Comparison of ENCODE assay signal across 11 cellular contexts in the genomic region with DNA sequence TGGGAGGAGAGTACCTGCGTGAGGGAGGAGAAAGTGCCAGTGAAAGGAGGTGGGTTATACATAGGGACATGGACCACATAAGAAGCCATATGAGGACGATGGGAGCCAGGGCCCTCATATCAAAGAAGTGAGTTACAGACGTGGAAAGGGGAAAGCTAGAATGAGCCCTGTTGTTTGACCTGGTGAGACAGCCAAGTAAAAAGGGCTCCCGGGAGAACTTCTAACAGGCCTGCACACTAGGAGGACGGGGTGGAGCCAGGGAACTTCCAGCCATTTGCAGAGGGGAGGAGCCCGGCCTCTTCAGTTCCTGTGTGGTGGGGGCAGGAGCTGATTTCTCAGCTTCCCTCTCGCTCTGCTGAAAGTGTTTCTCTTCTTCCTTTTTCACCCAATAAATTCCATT.
DNase-seq lines count a peak whose midpoint lies in the region; ATAC-seq lines count a peak whose summit lies in the region.
"Had no signal": no experiment of that assay in that cellular context is flagged by ENCODE, and none has a peak within 500 bp of the region (broad histone marks: within the 10 kb centered on the region; RNA-seq: fewer than 3 reads in every experiment).

No MANE protein-coding gene starts in this region.

- H3K36me3 Mint-ChIP-seq in activated T-cell treated with anti-CD3 and anti-CD28 coated beads, Interleukin-2, amount 50 U/mL, for 4 hours (ENCODE audit: insufficient read depth): no peaks in the 10 kb centered on the region
- H3K36me3 Mint-ChIP-seq in effector memory CD8-positive, alpha-beta T cell (ENCODE audit: insufficient read depth): no peaks in the 10 kb centered on the region

- intact Hi-C loops in posterior vena cava (cut with DNase I): no loop called here

- peaks cover 13% of the 10 kb centered on the region for H3K27me3 Mint-ChIP-seq in activated T-cell treated with anti-CD3 and anti-CD28 coated beads, Interleukin-2, amount 50 U/mL, for 4 hours (ENCODE audit: low read depth)
- H3K27me3 Mint-ChIP-seq in effector memory CD8-positive, alpha-beta T cell: peaks cover 29 to 58% of the 10 kb centered on the region in 2 donors

- no peak overlapping the region for H3K27ac Mint-ChIP-seq in effector memory CD8-positive, alpha-beta T cell
- H3K27ac Mint-ChIP-seq: T-helper 1 cell treated with Interleukin-12 subunit alpha and Interleukin-12 subunit beta and Interleukin-4 antibody, amounts not matched to agents 30 μg/mL and 1 μg/mL, for 36 hours had no signal

- H3K4me1 Mint-ChIP-seq in activated T-cell treated with anti-CD3 and anti-CD28 coated beads, Interleukin-2, amount 50 U/mL, for 4 hours (ENCODE audit: low read depth): peaks cover 17% of the 10 kb centered on the region
- peaks cover 3% of the 10 kb centered on the region in 2 donors for H3K4me1 Mint-ChIP-seq in effector memory CD8-positive, alpha-beta T cell (ENCODE audit: low read depth in 2 of 2)

- H3K4me3 Mint-ChIP-seq in activated T-cell treated with anti-CD3 and anti-CD28 coated beads, Interleukin-2, amount 50 U/mL, for 4 hours: no peak overlapping the region
- H3K4me3 Mint-ChIP-seq in effector memory CD8-positive, alpha-beta T cell: no peak overlapping the region
- H3K4me3 Mint-ChIP-seq: T-helper 1 cell treated with Interleukin-12 subunit alpha and Interleukin-12 subunit beta and Interleukin-4 antibody, amounts not matched to agents 30 μg/mL and 1 μg/mL, for 36 hours had no signal

- peaks cover 4% of the 10 kb centered on the region for H3K9me3 Mint-ChIP-seq in activated T-cell treated with anti-CD3 and anti-CD28 coated beads, Interleukin-2, amount 50 U/mL, for 4 hours
- H3K9me3 Mint-ChIP-seq in effector memory CD8-positive, alpha-beta T cell: no peaks in the 10 kb centered on the region
- H3K9me3 Mint-ChIP-seq: T-helper 1 cell treated with Interleukin-12 subunit alpha and Interleukin-12 subunit beta and Interleukin-4 antibody, amounts not matched to agents 30 μg/mL and 1 μg/mL, for 36 hours had no signal

- DNase-seq in activated T-cell treated with anti-CD3 and anti-CD28 coated beads, Interleukin-2, amount 50 U/mL, for 4 hours: no peak
- no peak for DNase-seq in activated T-cell treated with anti-CD3 and anti-CD28 coated beads, Interleukin-2, amount 50 U/mL, for 48 hours
- DNase-seq in NCI-H510A (lab: John Stamatoyannopoulos, UW): peak; percentile 46
- DNase-seq in effector memory CD8-positive, alpha-beta T cell: no peak
- DNase-seq in posterior vena cava (ENCODE audit: low spot score): peak; percentile 47
- no peak for DNase-seq in cerebellar cortex (ENCODE audit: low spot score)
- DNase-seq: activated gamma-delta T cell, NCI-H187 treated with DMSO at 0.1 percent for 48 hours had no signal

- peak; percentile 46 to 58 for ATAC-seq in activated T-cell treated with anti-CD3 and anti-CD28 coated beads, Interleukin-2, amount 50 U/mL, for 4 hours
- ATAC-seq in effector memory CD8-positive, alpha-beta T cell (replicated peaks): peak; percentile 36
- ATAC-seq in GM19397 (IDR thresholded peaks at IDR 0.05; ENCODE audit: unreplicated experiment) (no peak), HG03135 (IDR thresholded peaks at IDR 0.05; ENCODE audit: unreplicated experiment) (no peak)

Comparison
In these comparisons a context has a peak if more than half of its experiments do, and no peak if none do; other contexts are left out.
1. ATAC-seq: peak in activated T-cell treated with anti-CD3 and anti-CD28 coated beads, Interleukin-2, amount 50 U/mL, for 4 hours (2 of 2) and effector memory CD8-positive, alpha-beta T cell (single experiment); none in GM19397 (single experiment) and HG03135 (single experiment).
2. DNase-seq: peak in NCI-H510A (single experiment) and posterior vena cava (single experiment); none in activated T-cell treated with anti-CD3 and anti-CD28 coated beads, Interleukin-2, amount 50 U/mL, for 4 hours (single experiment), activated T-cell treated with anti-CD3 and anti-CD28 coated beads, Interleukin-2, amount 50 U/mL, for 48 hours (0 of 2), effector memory CD8-positive, alpha-beta T cell (0 of 3) and cerebellar cortex (single experiment).